17 cellular contexts compared by ENCODE assay signal in genomic region chr2:71736986-71737385, GRCh38.
DNase-seq lines count a peak whose midpoint lies in the region; ATAC-seq and TF ChIP-seq lines count a peak whose summit lies in the region.
"Had no signal": no experiment of that assay in that cellular context is flagged by ENCODE, and none has a peak within 500 bp of the region (broad histone marks: within the 10 kb centered on the region; RNA-seq: fewer than 3 reads in every experiment).

No MANE protein-coding gene starts in this region.

- H3K27ac ChIP-seq in right cardiac atrium (ENCODE audit: low read length) (no peak overlapping the region), endodermal cell (ENCODE audit: low read depth, low read length) (no peak overlapping the region)
- H3K27ac ChIP-seq: KMS-11, Peyer's patch had no signal

- DNase-seq in NCI-H1694 treated with DMSO at 0.1 percent for 48 hours (lab: John Stamatoyannopoulos, UW) (peak; percentile 27), NCI-H1694 (lab: John Stamatoyannopoulos, UW) (no peak), RPMI7951 (ENCODE audit: low read depth) (peak; percentile 58), right cardiac atrium (no peak), superior temporal gyrus (ENCODE audit: extremely low spot score) (peak; percentile 23), NOMO-1 (lab: John Stamatoyannopoulos, UW; ENCODE audit: unreplicated experiment in 2 of 2) (no peak), endodermal cell (no peak)
- DNase-seq: 8988T, NCI-H1105 treated with DMSO at 0.1 percent for 48 hours, NCI-H1930, NCI-H2171, Peyer's patch, SIG-M5 had no signal

- H3K4me3 ChIP-seq in right cardiac atrium (ENCODE audit: low read length) (no peak overlapping the region), endodermal cell (ENCODE audit: low read length) (no peak overlapping the region)
- H3K4me3 ChIP-seq: GM23338, Peyer's patch had no signal

- 79% methylated on average over 4 of the region's 4 CpGs for WGBS in right cardiac atrium
- 88 to 100% methylated on average over 1 to 4 of the region's 4 CpGs for WGBS in endodermal cell (ENCODE audit: insufficient coverage in 1 of 2, insufficient read length in 1 of 2), 2 experiments

- intact Hi-C loops in right cardiac atrium (cut with DNase I), result no loop called here

- no peak overlapping the region for H3K9ac ChIP-seq in endodermal cell (ENCODE audit: extremely low read depth, low read length, poor library complexity, severe bottlenecking)
- H3K9ac ChIP-seq: KMS-11 had no signal

- H3K9me3 Mint-ChIP-seq in endodermal cell, result peaks cover 6% of the 10 kb centered on the region

- no peak overlapping the region for H3K4me3 Mint-ChIP-seq in endodermal cell
- H3K4me3 Mint-ChIP-seq: CD14-positive monocyte, GM23338 had no signal

- ATAC-seq in right cardiac atrium, result peak; percentile 27 to 53
- ATAC-seq in HG03139 (IDR thresholded peaks at IDR 0.05; ENCODE audit: unreplicated experiment), result no peak
- ATAC-seq: GM23338 had no signal

- H3K9me3 ChIP-seq in right cardiac atrium (ENCODE audit: control insufficient read depth, low read length) (no peaks in the 10 kb centered on the region), endodermal cell (ENCODE audit: control insufficient read depth, low read length) (peaks cover 4% of the 10 kb centered on the region)
- H3K9me3 ChIP-seq: Peyer's patch had no signal

- H3K36me3 ChIP-seq in endodermal cell (ENCODE audit: control insufficient read depth, insufficient read depth, low read length), result no peaks in the 10 kb centered on the region
- H3K36me3 ChIP-seq: Peyer's patch had no signal

- H3K27me3 Mint-ChIP-seq in endodermal cell (ENCODE audit: insufficient read depth), result peaks cover 2% of the 10 kb centered on the region

- no peak overlapping the region for H3K27ac Mint-ChIP-seq in endodermal cell
- H3K27ac Mint-ChIP-seq: CD14-positive monocyte, GM23338 had no signal

- no peaks in the 10 kb centered on the region for H3K36me3 Mint-ChIP-seq in endodermal cell (ENCODE audit: low read depth)
- H3K36me3 Mint-ChIP-seq: CD14-positive monocyte had no signal

- H3K4me1 ChIP-seq in right cardiac atrium (ENCODE audit: control insufficient read depth, insufficient read depth, low read length), result peaks cover 3% of the 10 kb centered on the region
- no peaks in the 10 kb centered on the region for H3K4me1 ChIP-seq in endodermal cell (ENCODE audit: control insufficient read depth, insufficient read depth, low read length)
- H3K4me1 ChIP-seq: Peyer's patch had no signal

- TF ChIP-seq CTCF in endodermal cell (conservative IDR thresholded peaks at IDR 0.05), result no peak

- H3K27me3 ChIP-seq in right cardiac atrium (ENCODE audit: control insufficient read depth, insufficient read depth), result no peaks in the 10 kb centered on the region
- peaks cover 8% of the 10 kb centered on the region for H3K27me3 ChIP-seq in endodermal cell (ENCODE audit: control insufficient read depth, insufficient read depth, low read length, poor library complexity, severe bottlenecking)
- H3K27me3 ChIP-seq: Peyer's patch had no signal

- no peaks in the 10 kb centered on the region for H3K4me1 Mint-ChIP-seq in endodermal cell
- H3K4me1 Mint-ChIP-seq: CD14-positive monocyte, GM23338 had no signal

Comparison
In these comparisons a context has a peak if more than half of its experiments do, and no peak if none do; other contexts are left out.
1. DNase-seq: peak in NCI-H1694 treated with DMSO at 0.1 percent for 48 hours (single experiment), RPMI7951 (single experiment) and superior temporal gyrus (single experiment); none in NCI-H1694 (single experiment), right cardiac atrium (0 of 3), NOMO-1 (0 of 2) and endodermal cell (single experiment).